ENCODE assay signal across 19 cellular contexts in the genomic region with DNA sequence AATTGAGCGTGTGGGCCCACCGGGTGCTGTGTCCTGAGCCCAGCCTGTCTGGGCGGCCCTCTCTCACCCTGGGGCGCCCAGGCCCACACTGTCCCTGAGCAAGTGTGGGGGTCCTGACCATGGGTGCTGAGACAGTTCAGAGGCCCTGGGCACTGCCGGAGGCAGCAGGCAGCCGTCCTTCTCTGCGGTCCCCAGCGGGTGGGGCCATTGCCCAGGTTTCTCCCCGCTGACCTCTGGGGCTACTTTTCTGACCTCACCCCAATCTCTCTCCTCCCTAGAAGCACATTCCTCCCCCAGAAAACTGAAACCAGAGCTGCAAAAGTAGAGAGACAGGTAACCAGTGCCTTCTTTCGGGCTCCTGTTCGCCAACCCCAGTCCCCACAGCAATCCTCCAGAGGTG. TPM values are rescaled to one million over a fixed set of nuclear protein-coding genes. Genes with fewer than 3 reads are reported as not detected.
DNase-seq lines count a peak whose midpoint lies in the region; ATAC-seq, FAIRE-seq and TF ChIP-seq lines count a peak whose summit lies in the region.
"Had no signal": no experiment of that assay in that cellular context is flagged by ENCODE, and none has a peak within 500 bp of the region (broad histone marks: within the 10 kb centered on the region; RNA-seq: fewer than 3 reads in every experiment).

No MANE protein-coding gene starts in this region.

- 0 out of 3 replicates have a peak, but pooled peaks have one; percentile 19 for TF ChIP-seq CTCF in A549 (IDR thresholded peaks at IDR 0.05)
- TF ChIP-seq CTCF in K562 (IDR thresholded peaks at IDR 0.05 in 2 of 3, conservative IDR thresholded peaks at IDR 0.05 in 1 of 3; ENCODE audit: insufficient read depth in 2 of 3, low read depth in 1 of 3, low read length in 3 of 3) = peak; percentile 15 to 30 (median 28); a peak in 3 of 6 replicates
- peak; percentile 21 for TF ChIP-seq CTCF in kidney epithelial cell (IDR thresholded peaks at IDR 0.05; ENCODE audit: insufficient read depth, low read length, poor library complexity, severe bottlenecking)

- WGBS in A549 (ENCODE audit: missing lambda C conversion rate) = 83% methylated on average over 11 of the region's 11 CpGs
- 17% methylated on average over 11 of the region's 11 CpGs for WGBS in K562 (ENCODE audit: insufficient coverage, low coverage, missing lambda C conversion rate)

- in situ Hi-C loops in K562 (cut with MboI) = loop anchor here (25.0 kb wide), 1 partner anchor 108 kb away; the partner anchor contains the start of genes NDUFAF8 and TEPSIN

- TF ChIP-seq POLR2A in A549 (IDR thresholded peaks at IDR 0.05; ENCODE audit: low read length) (no peak), K562 (conservative IDR thresholded peaks at IDR 0.05) (no peak)

- H3K9me3 ChIP-seq in A549 = no peaks in the 10 kb centered on the region
- no peaks in the 10 kb centered on the region for H3K9me3 ChIP-seq in K562 (replicated peaks; ENCODE audit: control insufficient read depth, insufficient read depth, low read depth, low read length)
- H3K9me3 ChIP-seq: tibial artery had no signal

- no peak overlapping the region for H2AFZ ChIP-seq in K562 (ENCODE audit: low read depth, low read length)

- no peak for DNase-seq in A549 (ENCODE audit: low read depth in 1 of 2, low spot score in 1 of 2)
- peak; percentile 35 for DNase-seq in HT-29 (ENCODE audit: low spot score)
- no peak for DNase-seq in K562 (ENCODE audit: extremely low read depth in 1 of 4, low spot score in 3 of 4)
- no peak for DNase-seq in kidney epithelial cell (ENCODE audit: low read depth)
- DNase-seq in cortex of kidney (lab: John Stamatoyannopoulos, UW) = no peak
- DNase-seq in activated effector memory CD4-positive, alpha-beta T cell treated with anti-CD3 and anti-CD28 coated beads, Interleukin-2, amount 50 U/mL, for 16 hours = no peak
- no peak for DNase-seq in NOMO-1 treated with DMSO at 0.1 percent for 48 hours (lab: John Stamatoyannopoulos, UW; ENCODE audit: unreplicated experiment)
- DNase-seq: activated CD4-positive, alpha-beta memory T cell treated with anti-CD3 and anti-CD28 coated beads for 36 hours; NCI-H1694 treated with DMSO at 0.1 percent for 48 hours; NCI-H446 treated with DMSO at 0.1 percent for 48 hours; stimulated activated CD4-positive, alpha-beta T cell treated with anti-CD3 and anti-CD28 coated beads, Interleukin-4, amount 100 ng/mL, for 24 hours; tibial artery had no signal

- no peaks in the 10 kb centered on the region for H3K79me2 ChIP-seq in K562 (ENCODE audit: control insufficient read depth, insufficient read depth, low read length)

- FAIRE-seq in A549 (lab: Jason Lieb, UNC) (no peak), K562 (lab: Jason Lieb, UNC) (no peak)
- FAIRE-seq: colon had no signal

- H3K36me3 ChIP-seq in K562 (ENCODE audit: control insufficient read depth, insufficient read depth, low read length) = no peaks in the 10 kb centered on the region
- no peaks in the 10 kb centered on the region for H3K36me3 ChIP-seq in kidney epithelial cell (ENCODE audit: control insufficient read depth, insufficient read depth, low read length)
- H3K36me3 ChIP-seq: tibial artery had no signal

- H4K20me1 ChIP-seq in K562 (replicated peaks; ENCODE audit: control insufficient read depth, insufficient read depth, low read length) = peaks cover 6% of the 10 kb centered on the region

- POLR2A ChIA-PET in A549 (lab: Yijun Ruan, JAX) (no interaction called here), K562 (lab: Yijun Ruan, JAX) (interaction anchor here (0.6 kb wide), 1 partner anchor 737 kb away, joined by 3 read pairs; no protein-coding TSS in a partner anchor)

- no peak overlapping the region for H3K4me3 ChIP-seq in A549
- H3K4me3 ChIP-seq in K562 = no peak overlapping the region
- H3K4me3 ChIP-seq in kidney epithelial cell (ENCODE audit: low read depth, low read length) = no peak overlapping the region
- H3K4me3 ChIP-seq: SK-N-MC, tibial artery had no signal

- no peaks in the 10 kb centered on the region for H3K9me1 ChIP-seq in K562 (ENCODE audit: control insufficient read depth, insufficient read depth, low read length)

- CTCF ChIA-PET in A549 (lab: Yijun Ruan, JAX) (interaction anchor here (0.6 to 4.3 kb wide), 9 partner anchors 10 to 931 kb away, joined by 3 to 21 read pairs (median 5); no protein-coding TSS in a partner anchor), K562 (lab: Yijun Ruan, JAX; ENCODE audit: low intra/inter-chr PET ratio) (interaction anchor here (0.5 kb wide), 1 partner anchor 355 kb away, joined by 3 read pairs; no protein-coding TSS in a partner anchor)

- H3K9ac ChIP-seq in K562 (ENCODE audit: insufficient read depth in 1 of 2, low read depth in 2 of 2, low read length in 2 of 2) = peak overlapping the region in 1 of 2 experiments; percentile 68; a peak in 1 of 4 replicates

- TF ChIP-seq RAD21 in A549 (conservative IDR thresholded peaks at IDR 0.05 in 1 of 2, IDR thresholded peaks at IDR 0.05 in 1 of 2) (peak in 1 of 2 experiments; percentile 18; a peak in 1 of 5 replicates), K562 (CRISPR knock-in tag; conservative IDR thresholded peaks at IDR 0.05 in 1 of 2, IDR thresholded peaks at IDR 0.05 in 1 of 2) (peak in 1 of 2 experiments; percentile 27; a peak in 2 of 4 replicates)

- H3K4me1 ChIP-seq in A549 (peaks cover 10% of the 10 kb centered on the region), K562 (replicated peaks in 1 of 2; ENCODE audit: control insufficient read depth in 2 of 2, insufficient read depth in 2 of 2, low read length in 2 of 2) (peaks cover 6 to 86% of the 10 kb centered on the region in 2 experiments; a peak in 4 of 5 replicates)
- H3K4me1 ChIP-seq: tibial artery had no signal

- H3K27me3 ChIP-seq in K562 (ENCODE audit: control insufficient read depth in 2 of 2, insufficient read depth in 2 of 2, low read length in 2 of 2) = peaks cover 9 to 21% of the 10 kb centered on the region in 2 experiments; a peak in 4 of 5 replicates
- H3K27me3 ChIP-seq in kidney epithelial cell (ENCODE audit: control insufficient read depth, insufficient read depth, low read length) = peaks cover 16% of the 10 kb centered on the region

- H3K4me2 ChIP-seq in A549 = no peak overlapping the region
- H3K4me2 ChIP-seq in K562 (ENCODE audit: insufficient read depth, low read length) = no peak overlapping the region

- intact Hi-C loops in K562 (cut with micrococcal nuclease) = no loop called here

- ATAC-seq in A549 = peak in 1 of 2 experiments; percentile 43; a peak in 3 of 6 replicates
- ATAC-seq in K562 = peak; percentile 14; the same call in 1 of the 3 replicates
- ATAC-seq in GM18502 (IDR thresholded peaks at IDR 0.05; ENCODE audit: poor library complexity, unreplicated experiment) = no peak

- H3K27ac ChIP-seq in A549 (no peak overlapping the region), K562 (ENCODE audit: extremely low read depth, low read depth, low read length) (no peak overlapping the region)
- H3K27ac ChIP-seq: epithelial cell of prostate, SK-N-MC, tibial artery had no signal

- no TSS peak for BruUV-seq in K562 (replicated peaks; lab: Mats Ljungman, UMichigan)

- TF ChIP-seq EP300 in A549 (IDR thresholded peaks at IDR 0.05) (no peak), K562 (IDR thresholded peaks at IDR 0.05; ENCODE audit: low read length) (no peak)

RNA-seq across cellular contexts. Expression of gene PVALEF, which starts 36.0 kb away (rescaled TPM):
- polyA plus RNA-seq in A549 (2011; rRNA removed) (not detected in 2 replicates), A549 (2017; fragmentation: RNase III; extraction: RNeasy Plus Mini Kit Qiagen cat#74134 plus additional on column Dnase treatment) (not detected in 3 replicates), K562 (2011; rRNA removed) (not detected in 2 replicates), K562 (2014; fragmentation: Illumina TruSeq; extraction: Trizol) (not detected in 2 replicates), K562 (2014; fragmentation: Nextera tagmentation; extraction: Ambion mirVana) (not detected), K562 (2014; rRNA removed) (not detected in 2 replicates)
- not detected in 2 replicates for polyA plus RNA-seq in A549 (2012; cell fraction: cytosol; rRNA removed)
- not detected in 2 replicates for polyA plus RNA-seq in A549 (2012; cell fraction: nucleus; rRNA removed)
- not detected in 2 replicates for polyA minus RNA-seq in A549 (2011; rRNA and poly(A)+ RNA removed)
- not detected in 2 replicates for total RNA-seq in HT-29 (2014; rRNA removed; shearing (Covaris generic))
- not detected in 2 replicates for total RNA-seq in K562 (2011; cell fraction: chromatin; rRNA removed; ENCODE audit: low replicate concordance)
- not detected in 2 replicates for total RNA-seq in K562 (2011; cell fraction: nucleolus; rRNA removed)
- total RNA-seq in K562 (2011; cell fraction: nucleoplasm; rRNA removed) = not detected in 2 replicates
- total RNA-seq in K562 (2014; rRNA removed) (not detected in 2 replicates), K562 (2014; rRNA removed; fragmentation: Illumina TruSeq; extraction: Trizol) (not detected in 2 replicates), K562 (2015; rRNA removed; fragmentation: Illumina TruSeq; extraction: Trizol) (not detected in 2 replicates), K562 (2021) (not detected in 2 replicates), kidney epithelial cell (not detected in 2 replicates)
- not detected in 2 replicates for polyA plus RNA-seq in K562 (2011; cell fraction: cytosol; rRNA removed)
- not detected in 2 replicates for polyA plus RNA-seq in K562 (2011; cell fraction: nucleus; rRNA removed)
- polyA plus RNA-seq in K562 (2012) = not detected in 2 replicates
- not detected in 2 replicates for polyA minus RNA-seq in K562 (2011; rRNA and poly(A)+ RNA removed)
- not detected in 2 replicates for polyA minus RNA-seq in K562 (2011; cell fraction: cytosol; rRNA and poly(A)+ RNA removed)
- not detected in 2 replicates for polyA minus RNA-seq in K562 (2011; cell fraction: nucleus; rRNA and poly(A)+ RNA removed)
- total RNA-seq: activated CD4-positive, alpha-beta memory T cell treated with anti-CD3 and anti-CD28 coated beads for 36 hours; mesenteric fat pad; skeletal muscle tissue had no signal
- polyA plus RNA-seq: adipose tissue had no signal

RNA-seq across cellular contexts. Expression of gene AATK, which starts 36.7 kb away (rescaled TPM):
- polyA plus RNA-seq in A549 (2011; rRNA removed) = 0.17 and 0.26 TPM in 2 replicates
- polyA plus RNA-seq in A549 (2012; cell fraction: cytosol; rRNA removed) = 0.44 and 0.57 TPM in 2 replicates
- 1.3 and 1.6 TPM in 2 replicates for polyA plus RNA-seq in A549 (2012; cell fraction: nucleus; rRNA removed)
- 0.37 to 0.51 TPM (median 0.39 TPM) in 3 replicates for polyA plus RNA-seq in A549 (2017; fragmentation: RNase III; extraction: RNeasy Plus Mini Kit Qiagen cat#74134 plus additional on column Dnase treatment)
- 0.25 and 0.73 TPM in 2 replicates for polyA minus RNA-seq in A549 (2011; rRNA and poly(A)+ RNA removed)
- total RNA-seq in HT-29 (2014; rRNA removed; shearing (Covaris generic)) = 64.6 and 71.3 TPM in 2 replicates
- 0.63 and 1.3 TPM in 2 replicates for total RNA-seq in K562 (2011; cell fraction: chromatin; rRNA removed; ENCODE audit: low replicate concordance)
- 1.3 TPM in 2 replicates for total RNA-seq in K562 (2011; cell fraction: nucleolus; rRNA removed)
- total RNA-seq in K562 (2011; cell fraction: nucleoplasm; rRNA removed) = 0.84 and 1.1 TPM in 2 replicates
- total RNA-seq in K562 (2014; rRNA removed) = 0.24 TPM in 1 of 2 replicates, not detected in the other
- 0.10 TPM in 1 of 2 replicates, not detected in the other for total RNA-seq in K562 (2014; rRNA removed; fragmentation: Illumina TruSeq; extraction: Trizol)
- total RNA-seq in K562 (2015; rRNA removed; fragmentation: Illumina TruSeq; extraction: Trizol) = 0.11 TPM in 1 of 2 replicates, not detected in the other
- 0.51 and 0.55 TPM in 2 replicates for total RNA-seq in K562 (2021)
- 0.43 and 0.50 TPM in 2 replicates for polyA plus RNA-seq in K562 (2011; rRNA removed)
- 0.46 and 1.1 TPM in 2 replicates for polyA plus RNA-seq in K562 (2011; cell fraction: cytosol; rRNA removed)
- polyA plus RNA-seq in K562 (2011; cell fraction: nucleus; rRNA removed) = 1.6 and 3.2 TPM in 2 replicates
- 0.18 and 0.32 TPM in 2 replicates for polyA plus RNA-seq in K562 (2012)
- 0.29 TPM in 1 of 2 replicates, not detected in the other for polyA plus RNA-seq in K562 (2014; fragmentation: Illumina TruSeq; extraction: Trizol)
- not detected for polyA plus RNA-seq in K562 (2014; fragmentation: Nextera tagmentation; extraction: Ambion mirVana)
- polyA plus RNA-seq in K562 (2014; rRNA removed) = 0.25 and 0.26 TPM in 2 replicates
- not detected in 2 replicates for polyA minus RNA-seq in K562 (2011; rRNA and poly(A)+ RNA removed)
- 1.0 and 1.1 TPM in 2 replicates for polyA minus RNA-seq in K562 (2011; cell fraction: cytosol; rRNA and poly(A)+ RNA removed)
- 0.78 and 1.5 TPM in 2 replicates for polyA minus RNA-seq in K562 (2011; cell fraction: nucleus; rRNA and poly(A)+ RNA removed)
- total RNA-seq in kidney epithelial cell = 0.33 and 0.55 TPM in 2 replicates

Comparison
In these comparisons a context has a peak if more than half of its experiments do, and no peak if none do; other contexts are left out.
1. RNA of gene AATK, which starts 36.7 kb away (total RNA-seq): 64.6 to 71.3 TPM in HT-29; 0.33 to 0.55 TPM in kidney epithelial cell and 0.10 to 1.3 TPM in K562; every median in the first group is over 10 times any median in the second.
2. Of the 35 proteins assayed by ChIP-seq in both K562 and A549: peak only in K562: none; only in A549: none; in both: CTCF; in neither: 33; mixed calls (peak in some experiments, not most) for 1.
3. Peak in every context shown above with its lines, with median percentiles within 50 percentile points of each other: CTCF ChIP-seq.